In genomic region chr1:91759076-91759475, GRCh38 we compare ENCODE assay signal across 21 cellular contexts.
DNase-seq lines count a peak whose midpoint lies in the region; ATAC-seq and TF ChIP-seq lines count a peak whose summit lies in the region.
"Had no signal": no experiment of that assay in that cellular context is flagged by ENCODE, and none has a peak within 500 bp of the region (broad histone marks: within the 10 kb centered on the region; RNA-seq: fewer than 3 reads in every experiment).

No MANE protein-coding gene starts in this region.

- no peaks in the 10 kb centered on the region for H3K9me3 ChIP-seq in adipocyte (ENCODE audit: control insufficient read depth, low read length)
- H3K9me3 ChIP-seq in esophagus squamous epithelium: no peaks in the 10 kb centered on the region
- H3K9me3 ChIP-seq in subcutaneous abdominal adipose tissue (ENCODE audit: control insufficient read depth in 5 of 5, low read length in 5 of 5): no peaks in the 10 kb centered on the region
- H3K9me3 ChIP-seq: lower lobe of right lung, spleen had no signal

- H3K27ac ChIP-seq in esophagus squamous epithelium (peak overlapping the region; percentile 33 to 86 (median 80)), subcutaneous abdominal adipose tissue (ENCODE audit: low read depth, low read length) (peak overlapping the region; percentile 77)
- H3K27ac ChIP-seq: lower lobe of right lung had no signal

- no peak for TF ChIP-seq CTCF in esophagus squamous epithelium (IDR thresholded peaks at IDR 0.05)
- no peak for TF ChIP-seq CTCF in natural killer cell (IDR thresholded peaks at IDR 0.05)

- 42 to 50% methylated on average over 2 of the region's 2 CpGs for WGBS in esophagus squamous epithelium, 2 donors

- TF ChIP-seq POLR2A in esophagus squamous epithelium (IDR thresholded peaks at IDR 0.05): no peak

- DNase-seq in adipocyte (ENCODE audit: low read depth) (no peak), esophagus squamous epithelium (lab: John Stamatoyannopoulos, UW) (no peak), natural killer cell (no peak), cerebellar cortex (ENCODE audit: low spot score) (no peak), AML-193 (lab: John Stamatoyannopoulos, UW) (no peak), NCI-H2081 (lab: John Stamatoyannopoulos, UW) (no peak)
- DNase-seq: activated CD4-positive, alpha-beta memory T cell treated with anti-CD3 and anti-CD28 coated beads, Interleukin-2, amount 10 ng/mL, durations not matched to agents 7 days and 5 days; activated naive CD8-positive, alpha-beta T cell treated with anti-CD3 and anti-CD28 coated beads for 36 hours; DND-41; H9; kidney; lower lobe of right lung; NCI-H1092 treated with DMSO at 0.1 percent for 48 hours; NCI-H187; NCI-H526; spleen had no signal

- H3K36me3 ChIP-seq in adipocyte (ENCODE audit: control insufficient read depth, insufficient read depth, low read length, severe bottlenecking): peaks cover 30% of the 10 kb centered on the region
- H3K36me3 ChIP-seq in esophagus squamous epithelium: peaks cover 0 to 13% (median 0%) of the 10 kb centered on the region in 3 donors
- H3K36me3 ChIP-seq in subcutaneous abdominal adipose tissue (ENCODE audit: control insufficient read depth in 5 of 5, insufficient read depth in 5 of 5, low read length in 5 of 5): peaks cover 0 to 18% (median 5%) of the 10 kb centered on the region in 5 donors

- peaks cover 74 to 75% of the 10 kb centered on the region in 2 donors for H3K4me1 Mint-ChIP-seq in natural killer cell
- H3K4me1 Mint-ChIP-seq: CD14-positive monocyte had no signal

- intact Hi-C loops in esophagus squamous epithelium (cut with DNase I) (no loop called here), natural killer cell (cut with micrococcal nuclease) (no loop called here)

- H3K27ac Mint-ChIP-seq in natural killer cell: peak overlapping the region; percentile 86 to 87
- H3K27ac Mint-ChIP-seq: activated CD4-positive, alpha-beta memory T cell treated with anti-CD3 and anti-CD28 coated beads, Interleukin-2, amount 10 ng/mL, durations not matched to agents 7 days and 5 days; activated naive CD8-positive, alpha-beta T cell treated with anti-CD3 and anti-CD28 coated beads for 36 hours; activated T-helper 2 cell treated with anti-CD3 and anti-CD28 coated beads, Interferon-gamma antibody, Interleukin-2, Interleukin-4, amounts not matched to agents 10 μg/mL and 5 μg/mL and 100 μg/mL, durations not matched to agents 14 hours and 24 hours and 36 hours; CD14-positive monocyte; dendritic cell treated with granulocyte-macrophage colony-stimulating factor and Interleukin-4, amounts not matched to agents 40 ng/mL and 50 ng/mL, for 4 days had no signal

- H3K27me3 ChIP-seq in adipocyte (replicated peaks; ENCODE audit: control insufficient read depth, insufficient read depth, low read length) (no peaks in the 10 kb centered on the region), esophagus squamous epithelium (no peaks in the 10 kb centered on the region), subcutaneous abdominal adipose tissue (ENCODE audit: control insufficient read depth in 5 of 5, insufficient read depth in 4 of 5, low read length in 5 of 5) (no peaks in the 10 kb centered on the region)
- H3K27me3 ChIP-seq: spleen had no signal

- H3K4me3 Mint-ChIP-seq in natural killer cell: no peak overlapping the region
- H3K4me3 Mint-ChIP-seq: activated CD4-positive, alpha-beta memory T cell treated with anti-CD3 and anti-CD28 coated beads, Interleukin-2, amount 10 ng/mL, durations not matched to agents 7 days and 5 days; activated naive CD8-positive, alpha-beta T cell treated with anti-CD3 and anti-CD28 coated beads for 36 hours; CD14-positive monocyte; dendritic cell treated with granulocyte-macrophage colony-stimulating factor and Interleukin-4, amounts not matched to agents 40 ng/mL and 50 ng/mL, for 4 days; H9 had no signal

- H3K27me3 Mint-ChIP-seq in natural killer cell (ENCODE audit: low read depth in 2 of 2): no peaks in the 10 kb centered on the region
- H3K27me3 Mint-ChIP-seq: activated CD4-positive, alpha-beta memory T cell treated with anti-CD3 and anti-CD28 coated beads, Interleukin-2, amount 10 ng/mL, durations not matched to agents 7 days and 5 days; dendritic cell treated with granulocyte-macrophage colony-stimulating factor and Interleukin-4, amounts not matched to agents 40 ng/mL and 50 ng/mL, for 4 days had no signal

- H3K4me1 ChIP-seq in adipocyte (ENCODE audit: control insufficient read depth, insufficient read depth, low read length): peaks cover 91% of the 10 kb centered on the region
- peaks cover 18 to 78% (median 19%) of the 10 kb centered on the region in 3 donors for H3K4me1 ChIP-seq in esophagus squamous epithelium
- peaks cover 0 to 86% (median 57%) of the 10 kb centered on the region in 5 donors for H3K4me1 ChIP-seq in subcutaneous abdominal adipose tissue (ENCODE audit: control insufficient read depth in 5 of 5, insufficient read depth in 5 of 5, low read length in 5 of 5)

- no peak overlapping the region for H3K4me3 ChIP-seq in adipocyte (ENCODE audit: low read length)
- H3K4me3 ChIP-seq in esophagus squamous epithelium: no peak overlapping the region
- H3K4me3 ChIP-seq in subcutaneous abdominal adipose tissue (ENCODE audit: low read depth in 1 of 5, low read length in 5 of 5): no peak overlapping the region
- H3K4me3 ChIP-seq: lower lobe of right lung, spleen had no signal

- ATAC-seq in natural killer cell: no peak
- ATAC-seq: activated CD4-positive, CD25-positive, alpha-beta regulatory T cell treated with anti-CD3 and anti-CD28 coated beads, Interleukin-2, amount 50 U/mL, for 24 hours; lower lobe of right lung had no signal

- H3K9me3 Mint-ChIP-seq in natural killer cell: no peaks in the 10 kb centered on the region
- H3K9me3 Mint-ChIP-seq: activated CD4-positive, alpha-beta memory T cell treated with anti-CD3 and anti-CD28 coated beads, Interleukin-2, amount 10 ng/mL, durations not matched to agents 7 days and 5 days; activated naive CD8-positive, alpha-beta T cell treated with anti-CD3 and anti-CD28 coated beads for 36 hours; activated T-helper 2 cell treated with anti-CD3 and anti-CD28 coated beads, Interferon-gamma antibody, Interleukin-2, Interleukin-4, amounts not matched to agents 10 μg/mL and 5 μg/mL and 100 μg/mL, durations not matched to agents 14 hours and 24 hours and 36 hours; CD14-positive monocyte; dendritic cell treated with granulocyte-macrophage colony-stimulating factor and Interleukin-4, amounts not matched to agents 40 ng/mL and 50 ng/mL, for 4 days; H9 had no signal

- H3K9ac ChIP-seq in adipocyte (ENCODE audit: low read length): peak overlapping the region; percentile 61
- no peak overlapping the region for H3K9ac ChIP-seq in subcutaneous abdominal adipose tissue (ENCODE audit: low read length in 5 of 5)

- peaks cover 26% of the 10 kb centered on the region for H3K36me3 Mint-ChIP-seq in natural killer cell
- H3K36me3 Mint-ChIP-seq: CD14-positive monocyte had no signal
